17 cellular contexts compared by ENCODE assay signal in genomic region chr3:13529196-13529975, GRCh38. TPM values are rescaled to one million over a fixed set of nuclear protein-coding genes. Genes with fewer than 3 reads are reported as not detected.
DNase-seq lines count a peak whose midpoint lies in the region; ATAC-seq and TF ChIP-seq lines count a peak whose summit lies in the region.
"Had no signal": no experiment of that assay in that cellular context is flagged by ENCODE, and none has a peak within 500 bp of the region (broad histone marks: within the 10 kb centered on the region; RNA-seq: fewer than 3 reads in every experiment).

No MANE protein-coding gene starts in this region.

- H3K9me3 ChIP-seq in right cardiac atrium (ENCODE audit: control insufficient read depth, low read length), result no peaks in the 10 kb centered on the region
- no peaks in the 10 kb centered on the region for H3K9me3 ChIP-seq in neuronal stem cell (replicated peaks in 1 of 2; ENCODE audit: control insufficient read depth in 2 of 2, insufficient read depth in 1 of 2, low read depth in 1 of 2, low read length in 2 of 2)
- H3K9me3 ChIP-seq: MG63 had no signal

- peak overlapping the region; percentile 75 for H4K8ac ChIP-seq in neuronal stem cell (ENCODE audit: low read depth, low read length)

- H3K14ac ChIP-seq in neuronal stem cell (ENCODE audit: low read length), result no peak overlapping the region

- H3K36me3 ChIP-seq in neuronal stem cell (replicated peaks in 1 of 2; ENCODE audit: control insufficient read depth in 2 of 2, insufficient read depth in 2 of 2, low read length in 2 of 2), result no peaks in the 10 kb centered on the region
- H3K36me3 ChIP-seq: MG63 had no signal

- H3K27me3 ChIP-seq in right cardiac atrium (ENCODE audit: control insufficient read depth, insufficient read depth) (no peaks in the 10 kb centered on the region), neuronal stem cell (ENCODE audit: control insufficient read depth in 3 of 3, insufficient read depth in 3 of 3, low read depth in 1 of 3, low read length in 3 of 3) (no peaks in the 10 kb centered on the region)
- H3K27me3 ChIP-seq: MG63 had no signal

- peak overlapping the region; percentile 9 for H3K9ac ChIP-seq in neuronal stem cell (ENCODE audit: low read depth, low read length, poor library complexity)

- H3K27me3 Mint-ChIP-seq in chondrocyte (ENCODE audit: low read depth) (no peaks in the 10 kb centered on the region), endothelial cell (ENCODE audit: unreplicated experiment) (peaks cover 12% of the 10 kb centered on the region)

- peak in 1 of 3 donors; percentile 34 for DNase-seq in right cardiac atrium
- DNase-seq in cardiac septum (ENCODE audit: low spot score), result no peak
- peak; percentile 58 for DNase-seq in chondrocyte (ENCODE audit: low spot score)
- no peak for DNase-seq in neuronal stem cell (ENCODE audit: low spot score)
- DNase-seq in endothelial cell (ENCODE audit: low spot score), result no peak
- no peak for DNase-seq in effector CD8-positive, alpha-beta T cell (lab: John Stamatoyannopoulos, UW)
- DNase-seq: COR-L47, Karpas-422, MG63, NCI-H1092, NCI-H146, NCI-H2081, NCI-H774, PC-9 had no signal

- no peak for ATAC-seq in right cardiac atrium
- ATAC-seq in HG03045 (IDR thresholded peaks at IDR 0.05; ENCODE audit: unreplicated experiment), result no peak

- H3K27ac ChIP-seq in right cardiac atrium (ENCODE audit: low read length) (peak overlapping the region; percentile 32), neuronal stem cell (replicated peaks; ENCODE audit: low read length) (no peak overlapping the region)
- H3K27ac ChIP-seq: PC-9 had no signal

- intact Hi-C loops in right cardiac atrium (cut with DNase I), result no loop called here
- intact Hi-C loops in cardiac septum (cut with DNase I), result no loop called here

- H3K36me3 Mint-ChIP-seq in chondrocyte (ENCODE audit: low read depth) (no peaks in the 10 kb centered on the region), endothelial cell (ENCODE audit: low read depth, unreplicated experiment) (no peaks in the 10 kb centered on the region)

- H3K4me1 ChIP-seq in right cardiac atrium (ENCODE audit: control insufficient read depth, insufficient read depth, low read length) (peaks cover 9% of the 10 kb centered on the region), neuronal stem cell (ENCODE audit: control insufficient read depth in 2 of 2, insufficient read depth in 1 of 2, low read depth in 1 of 2, low read length in 2 of 2) (peaks cover 10 to 17% of the 10 kb centered on the region in 2 donors)

- TF ChIP-seq CTCF in chondrocyte (IDR thresholded peaks at IDR 0.05) (no peak), endothelial cell (IDR thresholded peaks at IDR 0.05; ENCODE audit: unreplicated experiment) (no peak)

- H3K4me3 Mint-ChIP-seq in chondrocyte (ENCODE audit: unreplicated experiment), result no peak overlapping the region
- no peak overlapping the region for H3K4me3 Mint-ChIP-seq in endothelial cell (ENCODE audit: unreplicated experiment)
- H3K4me3 Mint-ChIP-seq: GM23338 had no signal

- peak overlapping the region; percentile 80 for H2BK15ac ChIP-seq in neuronal stem cell (ENCODE audit: low read length)

- H2BK5ac ChIP-seq in neuronal stem cell (ENCODE audit: low read length), result no peak overlapping the region

- no peak overlapping the region for H2BK120ac ChIP-seq in neuronal stem cell (ENCODE audit: low read depth, low read length)

- H3K4me2 ChIP-seq in neuronal stem cell (ENCODE audit: insufficient read depth, low read length, poor library complexity, severe bottlenecking), result no peak overlapping the region
- H3K4me2 ChIP-seq: GM23338, PC-9 had no signal

- H3K18ac ChIP-seq in neuronal stem cell (ENCODE audit: low read length), result peak overlapping the region; percentile 84

- H3K27ac Mint-ChIP-seq in chondrocyte (ENCODE audit: unreplicated experiment) (no peak overlapping the region), endothelial cell (ENCODE audit: unreplicated experiment) (no peak overlapping the region)
- H3K27ac Mint-ChIP-seq: GM23338 had no signal

- no peak overlapping the region for H2AFZ ChIP-seq in neuronal stem cell (ENCODE audit: low read length)
- H2AFZ ChIP-seq: PC-9 had no signal

- no peak overlapping the region for H3K4me3 ChIP-seq in right cardiac atrium (ENCODE audit: low read length)
- no peak overlapping the region for H3K4me3 ChIP-seq in neuronal stem cell (ENCODE audit: low read length in 2 of 2)
- H3K4me3 ChIP-seq: GM23338, MG63, PC-9 had no signal

- no peak overlapping the region for H4K91ac ChIP-seq in neuronal stem cell (ENCODE audit: low read depth, low read length, poor library complexity)

- peak overlapping the region; percentile 71 for H2AK5ac ChIP-seq in neuronal stem cell (ENCODE audit: low read depth, low read length)

- 67% methylated on average over 5 of the region's 5 CpGs for WGBS in right cardiac atrium
- 100% methylated on average over 2 of the region's 5 CpGs; no CpG with 5 or more reads in 1 of the 2 donors for WGBS in neuronal stem cell (ENCODE audit: extremely low coverage in 2 of 2, insufficient read length in 2 of 2, insufficient replicate concordance in 1 of 2), 2 donors

- H2BK12ac ChIP-seq in neuronal stem cell (ENCODE audit: low read length), result no peak overlapping the region

- H3K23ac ChIP-seq in neuronal stem cell (ENCODE audit: low read depth, low read length, poor library complexity), result no peak overlapping the region

- H3K9me3 Mint-ChIP-seq in chondrocyte (ENCODE audit: low read depth), result no peaks in the 10 kb centered on the region
- no peaks in the 10 kb centered on the region for H3K9me3 Mint-ChIP-seq in endothelial cell (ENCODE audit: unreplicated experiment)
- H3K9me3 Mint-ChIP-seq: GM23338 had no signal

- no peaks in the 10 kb centered on the region for H3K79me1 ChIP-seq in neuronal stem cell (ENCODE audit: low read depth, low read length)

- H3K4ac ChIP-seq in neuronal stem cell (ENCODE audit: low read length), result no peak overlapping the region

- H3K4me1 Mint-ChIP-seq in chondrocyte (ENCODE audit: low read depth), result peaks cover 40% of the 10 kb centered on the region
- H3K4me1 Mint-ChIP-seq in endothelial cell (ENCODE audit: unreplicated experiment), result peaks cover 27% of the 10 kb centered on the region

RNA-seq across cellular contexts. Expression of gene FBLN2, which starts 19.5 kb away (rescaled TPM):
- 100 to 1,000 TPM; 165 to 323 (median 258) TPM for total RNA-seq in right cardiac atrium
- polyA plus RNA-seq in right cardiac atrium, result 124 TPM
- total RNA-seq in cardiac septum, result 64.6 TPM
- 284 to 413 TPM (median 394 TPM) in 3 replicates for total RNA-seq in chondrocyte
- 12.1 TPM for polyA plus RNA-seq in neuronal stem cell (2013, experiment 1 of 2)
- 12.3 TPM for polyA plus RNA-seq in neuronal stem cell (2013, experiment 2 of 2)
- 10.5 TPM for total RNA-seq in endothelial cell (ENCODE audit: unreplicated experiment)
- total RNA-seq: NCI-H460 had no signal

RNA-seq across cellular contexts. Expression of gene HDAC11, which starts 49.3 kb away (rescaled TPM):
- total RNA-seq in right cardiac atrium (10 to 100 TPM; 35.2 to 43.2 (median 40.0) TPM), cardiac septum (30.7 TPM), chondrocyte (10.7 to 16.5 TPM (median 15.2 TPM) in 3 replicates), endothelial cell (ENCODE audit: unreplicated experiment) (14.8 TPM)
- polyA plus RNA-seq in right cardiac atrium, result 51.3 TPM
- 7.3 TPM for polyA plus RNA-seq in neuronal stem cell (2013, experiment 1 of 2)
- 7.6 TPM for polyA plus RNA-seq in neuronal stem cell (2013, experiment 2 of 2)
